24 cellular contexts compared by ENCODE assay signal in genomic region chr22:23121026-23121823, GRCh38. TPM values are rescaled to one million over a fixed set of nuclear protein-coding genes. Genes with fewer than 3 reads are reported as not detected.
DNase-seq lines count a peak whose midpoint lies in the region; ATAC-seq lines count a peak whose summit lies in the region.
"Had no signal": no experiment of that assay in that cellular context is flagged by ENCODE, and none has a peak within 500 bp of the region (broad histone marks: within the 10 kb centered on the region; RNA-seq: fewer than 3 reads in every experiment).

No MANE protein-coding gene starts in this region.

- H3K4me3 Mint-ChIP-seq in naive thymus-derived CD8-positive, alpha-beta T cell: no peak overlapping the region

- no peaks in the 10 kb centered on the region for H3K9me3 Mint-ChIP-seq in naive thymus-derived CD8-positive, alpha-beta T cell

- no peaks in the 10 kb centered on the region for H3K36me3 Mint-ChIP-seq in naive thymus-derived CD8-positive, alpha-beta T cell

- H3K27ac ChIP-seq in angular gyrus (ENCODE audit: low read depth, low read length): peak overlapping the region; percentile 74
- H3K27ac ChIP-seq: esophagus squamous epithelium, ovary, SJSA1, skin epidermis had no signal

- ATAC-seq in naive thymus-derived CD8-positive, alpha-beta T cell: no peak

- POLR2A ChIA-PET in naive thymus-derived CD8-positive, alpha-beta T cell (lab: Charles Lee): interaction anchor here (0.5 to 2.8 kb wide), 4 partner anchors 14 to 599 kb away, joined by 4 to 12 read pairs (median 6); no protein-coding TSS in a partner anchor

- H3K4me1 Mint-ChIP-seq in naive thymus-derived CD8-positive, alpha-beta T cell: peaks cover 9 to 19% (median 15%) of the 10 kb centered on the region in 4 donors

- peak; percentile 40 for DNase-seq in CD1c-positive myeloid dendritic cell (ENCODE audit: extremely low spot score)
- DNase-seq in LHCN-M2 (ENCODE audit: low read depth): peak; percentile 64
- no peak for DNase-seq in naive thymus-derived CD8-positive, alpha-beta T cell
- DNase-seq in NCI-H524 (lab: John Stamatoyannopoulos, UW): no peak
- DNase-seq in activated CD8-positive, alpha-beta memory T cell treated with anti-CD3 and anti-CD28 coated beads for 24 hours: no peak
- DNase-seq in GM19238 (ENCODE audit: insufficient read length, low spot score): no peak
- DNase-seq in activated CD4-positive, alpha-beta T cell treated with anti-CD3 and anti-CD28 coated beads, Interleukin-2, amount 50 U/mL, for 4 hours: no peak
- DNase-seq: activated CD4-positive, alpha-beta T cell treated with anti-CD3 and anti-CD28 coated beads for 1 hour; activated effector memory CD4-positive, alpha-beta T cell treated with anti-CD3 and anti-CD28 coated beads, Interleukin-2, amount 50 U/mL, for 16 hours; central memory CD4-positive, alpha-beta T cell; effector CD8-positive, alpha-beta T cell; esophagus squamous epithelium; glutamatergic neuron; NCI-H1092; NCI-H526 treated with DMSO at 0.1 percent for 48 hours; OCI-M1; ovary; stimulated activated CD4-positive, alpha-beta T cell treated with anti-CD3 and anti-CD28 coated beads, Interleukin-2, amount 100 ng/mL, for 48 hours; T-helper 2 cell had no signal

- H3K27me3 Mint-ChIP-seq in naive thymus-derived CD8-positive, alpha-beta T cell: no peaks in the 10 kb centered on the region

- peak overlapping the region in 8 of 10 donors; percentile 13 to 69 (median 49) for H3K27ac Mint-ChIP-seq in naive thymus-derived CD8-positive, alpha-beta T cell

RNA-seq across cellular contexts. Expression of gene RSPH14, which starts 20.6 kb away (rescaled TPM):
- total RNA-seq in LHCN-M2 (2014; rRNA removed): not detected in 2 replicates
- not detected for polyA plus RNA-seq in LHCN-M2 (2012)
- under 1 TPM in 1 of 2 experiments, not detected in 1; 0.77 TPM for total RNA-seq in naive thymus-derived CD8-positive, alpha-beta T cell
- polyA plus RNA-seq in naive thymus-derived CD8-positive, alpha-beta T cell: under 1 TPM in 1 of 3 donors, not detected in 2; 0.26 TPM
- total RNA-seq: esophagus squamous epithelium, G401, SJSA1, subcutaneous adipose tissue had no signal

RNA-seq across cellular contexts. Expression of gene RAB36, which starts 24.1 kb away (rescaled TPM):
- total RNA-seq in LHCN-M2 (2014; rRNA removed): under 0.01 and 0.11 TPM in 2 replicates
- polyA plus RNA-seq in LHCN-M2 (2012): 0.16 TPM
- 1 to 10 TPM; 1.1 to 1.2 TPM for total RNA-seq in naive thymus-derived CD8-positive, alpha-beta T cell
- polyA plus RNA-seq in naive thymus-derived CD8-positive, alpha-beta T cell: 1 to 10 TPM in 1 of 3 donors, under 1 TPM in 2; 0.66 to 2.0 (median 0.97) TPM

RNA-seq across cellular contexts. Expression of gene GNAZ, which starts 50.9 kb away (rescaled TPM):
- total RNA-seq in LHCN-M2 (2014; rRNA removed): 6.1 and 9.6 TPM in 2 replicates
- 0.56 TPM for polyA plus RNA-seq in LHCN-M2 (2012)
- under 1 TPM; 0.30 to 0.68 TPM for total RNA-seq in naive thymus-derived CD8-positive, alpha-beta T cell
- polyA plus RNA-seq in naive thymus-derived CD8-positive, alpha-beta T cell: under 1 TPM in 1 of 3 donors, not detected in 2; 0.48 TPM

RNA-seq across cellular contexts. Expression of gene BCR, which starts 59.1 kb away (rescaled TPM):
- total RNA-seq in LHCN-M2 (2014; rRNA removed): 8.0 and 10.2 TPM in 2 replicates
- 20.8 TPM for polyA plus RNA-seq in LHCN-M2 (2012)
- total RNA-seq in naive thymus-derived CD8-positive, alpha-beta T cell: 10 to 100 TPM; 72.1 to 76.9 TPM
- 10 to 100 TPM in 1 of 3 donors, 1 to 10 TPM in 2; 3.8 to 18.3 (median 5.6) TPM for polyA plus RNA-seq in naive thymus-derived CD8-positive, alpha-beta T cell

Comparison
In these comparisons a context has a peak if more than half of its experiments do, and no peak if none do; other contexts are left out.
1. DNase-seq: peak in CD1c-positive myeloid dendritic cell (single experiment) and LHCN-M2 (single experiment); none in naive thymus-derived CD8-positive, alpha-beta T cell (0 of 10), NCI-H524 (0 of 2), activated CD8-positive, alpha-beta memory T cell treated with anti-CD3 and anti-CD28 coated beads for 24 hours (single experiment), GM19238 (single experiment) and activated CD4-positive, alpha-beta T cell treated with anti-CD3 and anti-CD28 coated beads, Interleukin-2, amount 50 U/mL, for 4 hours (0 of 2).